ENCODE assay signal across 16 cellular contexts in the genomic region with DNA sequence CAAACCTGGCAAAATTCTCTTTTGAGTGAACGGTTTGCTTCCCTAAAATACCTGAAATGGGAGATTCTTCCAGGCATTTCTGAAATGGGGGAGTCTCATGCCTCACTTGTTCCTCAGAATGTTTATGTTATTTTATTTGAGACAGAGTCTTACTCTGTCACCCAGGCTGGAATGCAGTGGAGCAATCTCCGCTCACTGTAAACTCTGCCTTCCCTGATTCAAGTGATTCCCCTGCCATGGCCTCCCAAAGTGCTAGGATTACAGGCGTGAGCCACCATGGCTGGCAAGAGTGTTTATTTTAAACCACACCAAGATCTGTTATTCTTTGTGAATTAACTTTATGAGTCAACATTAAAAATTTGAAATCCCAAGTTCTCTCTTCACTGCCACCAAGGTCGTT. TPM values are rescaled to one million over a fixed set of nuclear protein-coding genes. Genes with fewer than 3 reads are reported as not detected.
DNase-seq lines count a peak whose midpoint lies in the region; ATAC-seq, FAIRE-seq and TF ChIP-seq lines count a peak whose summit lies in the region.
"Had no signal": no experiment of that assay in that cellular context is flagged by ENCODE, and none has a peak within 500 bp of the region (broad histone marks: within the 10 kb centered on the region; RNA-seq: fewer than 3 reads in every experiment).

No MANE protein-coding gene starts in this region.

- POLR2A ChIA-PET in A549 (lab: Yijun Ruan, JAX): no interaction called here

- ATAC-seq in A549 (no peak), body of pancreas (no peak)

- no peak overlapping the region for H3K4me3 ChIP-seq in A549
- H3K4me3 ChIP-seq in breast epithelium: no peak overlapping the region
- H3K4me3 ChIP-seq in body of pancreas: no peak overlapping the region
- H3K4me3 ChIP-seq in dorsolateral prefrontal cortex: no peak overlapping the region

- no peaks in the 10 kb centered on the region; the same call in 1 of the 2 replicates for H3K27me3 Mint-ChIP-seq in HFFc6 (ENCODE audit: insufficient read depth)

- H3K9me3 ChIP-seq in A549 (no peaks in the 10 kb centered on the region), breast epithelium (no peaks in the 10 kb centered on the region), body of pancreas (no peaks in the 10 kb centered on the region)

- H3K4me2 ChIP-seq in A549: no peak overlapping the region

- peak overlapping the region; percentile 99 for H3K27ac Mint-ChIP-seq in HFFc6
- H3K27ac Mint-ChIP-seq: progenitor cell of endocrine pancreas had no signal

- CTCF ChIA-PET in A549 (lab: Yijun Ruan, JAX): no interaction called here

- no peak for TF ChIP-seq CTCF in A549 (IDR thresholded peaks at IDR 0.05)
- TF ChIP-seq CTCF in HFFc6 (IDR thresholded peaks at IDR 0.05): no peak
- no peak for TF ChIP-seq CTCF in breast epithelium (IDR thresholded peaks at IDR 0.05)
- no peak for TF ChIP-seq CTCF in D721Med (IDR thresholded peaks at IDR 0.05; ENCODE audit: insufficient read depth, missing control alignments)
- TF ChIP-seq CTCF in body of pancreas (IDR thresholded peaks at IDR 0.05): no peak
- no peak for TF ChIP-seq CTCF in dorsolateral prefrontal cortex (IDR thresholded peaks at IDR 0.05 in 54 of 56, conservative IDR thresholded peaks at IDR 0.05 in 2 of 56; ENCODE audit: low read depth in 1 of 56, partially characterized antibody in 56 of 56)

- no peaks in the 10 kb centered on the region for H3K36me3 ChIP-seq in breast epithelium
- H3K36me3 ChIP-seq in body of pancreas (replicated peaks in 1 of 2; ENCODE audit: insufficient read depth in 1 of 2, low read depth in 2 of 2): no peaks in the 10 kb centered on the region

- peak overlapping the region; percentile 81 for H3K4me3 Mint-ChIP-seq in HFFc6

- TF ChIP-seq EP300 in A549 (IDR thresholded peaks at IDR 0.05): no peak

- H3K9me3 Mint-ChIP-seq in HFFc6: no peaks in the 10 kb centered on the region

- 78% methylated on average over 4 of the region's 4 CpGs for WGBS in A549 (ENCODE audit: missing lambda C conversion rate)
- WGBS in body of pancreas, 2 donors: 71 to 73% methylated on average over 4 of the region's 4 CpGs

- no peak for FAIRE-seq in A549 (lab: Jason Lieb, UNC)
- no peak for FAIRE-seq in D721Med (lab: Jason Lieb, UNC)

- no peaks in the 10 kb centered on the region for H3K36me3 Mint-ChIP-seq in HFFc6 (ENCODE audit: low read depth)

- peaks cover 41% of the 10 kb centered on the region for H3K4me1 ChIP-seq in A549
- peaks cover 3 to 8% of the 10 kb centered on the region in 2 donors for H3K4me1 ChIP-seq in breast epithelium
- no peaks in the 10 kb centered on the region for H3K4me1 ChIP-seq in body of pancreas

- intact Hi-C loops in breast epithelium (cut with DNase I; ENCODE audit: low total_unique reads): no loop called here
- intact Hi-C loops in body of pancreas (cut with DNase I): no loop called here
- intact Hi-C loops in dorsolateral prefrontal cortex (cut with DNase I): no loop called here

- no peaks in the 10 kb centered on the region for H3K27me3 ChIP-seq in breast epithelium
- no peaks in the 10 kb centered on the region for H3K27me3 ChIP-seq in body of pancreas
- peaks cover 0 to 14% (median 0%) of the 10 kb centered on the region in 45 donors for H3K27me3 ChIP-seq in dorsolateral prefrontal cortex

- TF ChIP-seq POLR2A in A549 (IDR thresholded peaks at IDR 0.05; ENCODE audit: low read length) (no peak), breast epithelium (IDR thresholded peaks at IDR 0.05) (no peak), body of pancreas (IDR thresholded peaks at IDR 0.05) (no peak)

- no peak for TF ChIP-seq RAD21 in A549 (conservative IDR thresholded peaks at IDR 0.05 in 1 of 2, IDR thresholded peaks at IDR 0.05 in 1 of 2)

- H3K4me1 Mint-ChIP-seq in HFFc6 (ENCODE audit: low read depth): peaks cover 75% of the 10 kb centered on the region

- DNase-seq in A549 (ENCODE audit: low read depth in 1 of 2, low spot score in 1 of 2) (no peak), HFFc6 (peak; percentile 78), breast epithelium (ENCODE audit: low spot score in 2 of 2) (no peak), kidney tubule cell (ENCODE audit: low spot score) (peak; percentile 71), D721Med (ENCODE audit: insufficient read length, low spot score) (no peak), body of pancreas (no peak), dorsolateral prefrontal cortex (no peak)
- no peak for DNase-seq in activated CD4-positive, alpha-beta T cell treated with anti-CD3 and anti-CD28 coated beads, Interleukin-2, amount 50 U/mL, for 4 hours
- DNase-seq: activated CD4-positive, alpha-beta T cell treated with anti-CD3 and anti-CD28 coated beads, Interleukin-2, amount 50 U/mL, for 1 hour; AML-193; DMS53; NCI-H1694 treated with DMSO at 0.1 percent for 48 hours; NCI-H524 treated with DMSO at 0.1 percent for 48 hours; stimulated activated CD4-positive, alpha-beta T cell treated with anti-CD3 and anti-CD28 coated beads, Interleukin-1b, Interleukin-23, amount 100 ng/mL, for 48 hours; T1000 had no signal

- H3K27ac ChIP-seq in A549 (peak overlapping the region; percentile 55 to 84; a peak in 4 of 6 replicates), breast epithelium (peak overlapping the region; percentile 81 to 90), body of pancreas (no peak overlapping the region), dorsolateral prefrontal cortex (no peak overlapping the region)

TF ChIP-seq in A549, 52 proteins besides CTCF, POLR2A, EP300 and RAD21:
- TF ChIP-seq RARB (CRISPR knock-in tag; IDR thresholded peaks at IDR 0.05): no peak

RNA-seq across cellular contexts. Expression of gene FHL2, which starts 6.4 kb away (rescaled TPM):
- polyA plus RNA-seq in A549 (2011; rRNA removed): 85.9 and 97.6 TPM in 2 replicates
- polyA plus RNA-seq in A549 (2012; cell fraction: cytosol; rRNA removed): 59.4 and 66.7 TPM in 2 replicates
- polyA plus RNA-seq in A549 (2012; cell fraction: nucleus; rRNA removed): 44.8 and 46.9 TPM in 2 replicates
- polyA plus RNA-seq in A549 (2017; fragmentation: RNase III; extraction: RNeasy Plus Mini Kit Qiagen cat#74134 plus additional on column Dnase treatment): 57.9 to 70.3 TPM (median 68.1 TPM) in 3 replicates
- polyA minus RNA-seq in A549 (2011; rRNA and poly(A)+ RNA removed): 81.4 and 86.9 TPM in 2 replicates
- 100 to 1,000 TPM; 211 to 281 (median 243) TPM for total RNA-seq in HFFc6 (2021; fragmentation: NEBNext Ultra II Directional; extraction: Animal tissue kit (Norgen Biotek cat#: 25700))
- total RNA-seq in breast epithelium: 100 to 1,000 TPM in 1 of 3 donors, 10 to 100 TPM in 2; 20.0 to 128 (median 98.2) TPM
- total RNA-seq in body of pancreas: 10 to 100 TPM in 1 of 2 donors, 1 to 10 TPM in 1; 3.6 to 21.8 TPM
- 10 to 100 TPM in 119 of 120 experiments, 1 to 10 TPM in 1; 9.0 to 49.5 (median 29.1) TPM for total RNA-seq in dorsolateral prefrontal cortex

Comparison
In these comparisons a context has a peak if more than half of its experiments do, and no peak if none do; other contexts are left out.
1. DNase-seq: peak in HFFc6 (single experiment) and kidney tubule cell (single experiment); none in A549 (0 of 2), breast epithelium (0 of 2), D721Med (single experiment), activated CD4-positive, alpha-beta T cell treated with anti-CD3 and anti-CD28 coated beads, Interleukin-2, amount 50 U/mL, for 4 hours (0 of 2), body of pancreas (0 of 4) and dorsolateral prefrontal cortex (0 of 10).
2. H3K27ac ChIP-seq: peak in A549 (2 of 2) and breast epithelium (2 of 2); none in body of pancreas (0 of 4) and dorsolateral prefrontal cortex (0 of 59).